28 cellular contexts compared by ENCODE assay signal in the genomic region with DNA sequence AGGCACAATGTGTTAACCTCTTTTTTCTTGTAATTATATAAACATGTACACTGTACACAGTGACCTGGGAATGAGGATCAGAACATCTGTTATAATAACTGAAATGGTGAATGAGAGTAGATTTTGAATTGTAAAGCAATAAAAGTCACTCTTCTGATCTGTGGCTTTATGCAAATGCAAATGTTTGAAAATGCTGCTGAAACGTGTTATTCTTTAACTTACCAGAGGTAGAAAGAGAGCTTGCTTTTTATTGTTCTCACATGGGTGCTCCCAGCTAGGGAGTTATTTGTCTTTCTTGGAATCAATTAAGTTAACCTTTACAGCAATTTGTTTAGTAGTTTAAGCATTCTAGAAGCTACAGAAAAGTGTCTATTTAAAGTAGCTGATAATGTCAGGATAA.
"Had no signal": no experiment of that assay in that cellular context is flagged by ENCODE, and none has a peak within 500 bp of the region (broad histone marks: within the 10 kb centered on the region; RNA-seq: fewer than 3 reads in every experiment).

No MANE protein-coding gene starts in this region.

- H3K36me3 ChIP-seq: adrenal gland, esophagus muscularis mucosa, gastroesophageal sphincter, left ventricle myocardium inferior, neutrophil, pancreas, right lobe of liver, tibial artery had no signal

- DNase-seq: activated B cell treated with CpG ODN at 0.5 μM for 24 hours; activated CD4-positive, alpha-beta T cell treated with anti-CD3 and anti-CD28 coated beads for 36 hours; activated CD4-positive, alpha-beta T cell treated with anti-CD3 and anti-CD28 coated beads, Interleukin-2, amount 50 U/mL, for 4 hours; activated CD8-positive, alpha-beta memory T cell treated with anti-CD3 and anti-CD28 coated beads for 24 hours; activated CD8-positive, alpha-beta memory T cell treated with anti-CD3 and anti-CD28 coated beads, Interleukin-2, amount 50 U/mL, for 4 hours; activated naive CD4-positive, alpha-beta T cell; activated T-cell treated with anti-CD3 and anti-CD28 coated beads, Interleukin-2, amount 50 U/mL, for 24 hours; adrenal gland; central memory CD4-positive, alpha-beta T cell; effector memory CD4-positive, alpha-beta T cell; head of caudate nucleus; hypothalamus; left ventricle myocardium inferior; natural killer cell; pancreas; right lobe of liver; stimulated activated CD4-positive, alpha-beta T cell treated with anti-CD3 and anti-CD28 coated beads, Interleukin-1b, Interleukin-23, amount 100 ng/mL, for 48 hours; substantia nigra; T-helper 1 cell; tibial artery had no signal

- ATAC-seq: activated CD4-positive, alpha-beta T cell treated with anti-CD3 and anti-CD28 coated beads for 36 hours; gastroesophageal sphincter; natural killer cell; right lobe of liver had no signal

- H3K4me1 Mint-ChIP-seq: activated B cell treated with CpG ODN at 0.5 μM for 24 hours; activated CD4-positive, alpha-beta T cell treated with anti-CD3 and anti-CD28 coated beads for 36 hours; mesothelial cell of epicardium; natural killer cell had no signal

- H3K9me3 Mint-ChIP-seq: activated B cell treated with CpG ODN at 0.5 μM for 24 hours; activated T-cell treated with anti-CD3 and anti-CD28 coated beads, Interleukin-2, amount 50 U/mL, for 24 hours; activated T-helper 2 cell treated with anti-CD3 and anti-CD28 coated beads, Interferon-gamma antibody, Interleukin-2, Interleukin-4, amounts not matched to agents 10 μg/mL and 5 μg/mL and 100 μg/mL, durations not matched to agents 14 hours and 24 hours and 36 hours; mesothelial cell of epicardium had no signal

- H3K27me3 ChIP-seq: adrenal gland, esophagus muscularis mucosa, gastroesophageal sphincter, neutrophil, pancreas, right lobe of liver, tibial artery had no signal

- H3K4me3 Mint-ChIP-seq: activated B cell treated with CpG ODN at 0.5 μM for 24 hours; activated CD4-positive, alpha-beta T cell treated with anti-CD3 and anti-CD28 coated beads for 36 hours; activated naive CD8-positive, alpha-beta T cell; activated T-cell treated with anti-CD3 and anti-CD28 coated beads, Interleukin-2, amount 50 U/mL, for 24 hours; mesothelial cell of epicardium; natural killer cell; stimulated activated naive CD8-positive, alpha-beta T cell treated with anti-CD3 and anti-CD28 coated beads, Interleukin-15, Interleukin-2, amounts not matched to agents 100 ng/mL and 50 ng/mL, for 24 hours had no signal

- H3K27ac ChIP-seq: adrenal gland, esophagus muscularis mucosa, gastroesophageal sphincter, left ventricle myocardium inferior, neutrophil, pancreas, right lobe of liver, skin epidermis, tibial artery had no signal

- H3K27ac Mint-ChIP-seq: activated B cell treated with CpG ODN at 0.5 μM for 24 hours; activated CD4-positive, alpha-beta T cell treated with anti-CD3 and anti-CD28 coated beads for 36 hours; activated naive CD8-positive, alpha-beta T cell; activated T-cell treated with anti-CD3 and anti-CD28 coated beads, Interleukin-2, amount 50 U/mL, for 24 hours; activated T-helper 2 cell treated with anti-CD3 and anti-CD28 coated beads, Interferon-gamma antibody, Interleukin-2, Interleukin-4, amounts not matched to agents 10 μg/mL and 5 μg/mL and 100 μg/mL, durations not matched to agents 14 hours and 24 hours and 36 hours; mesothelial cell of epicardium; natural killer cell; stimulated activated naive CD8-positive, alpha-beta T cell treated with anti-CD3 and anti-CD28 coated beads, Interleukin-15, Interleukin-2, amounts not matched to agents 100 ng/mL and 50 ng/mL, for 24 hours had no signal

- H3K9me3 ChIP-seq: adrenal gland, esophagus muscularis mucosa, gastroesophageal sphincter, left ventricle myocardium inferior, neutrophil, pancreas, right lobe of liver, tibial artery had no signal

- H3K4me1 ChIP-seq: adrenal gland, esophagus muscularis mucosa, gastroesophageal sphincter, left ventricle myocardium inferior, pancreas, right lobe of liver, tibial artery had no signal

- H3K36me3 Mint-ChIP-seq: activated naive CD8-positive, alpha-beta T cell; mesothelial cell of epicardium had no signal

- H3K27me3 Mint-ChIP-seq: activated B cell treated with CpG ODN at 0.5 μM for 24 hours; activated CD4-positive, alpha-beta T cell treated with anti-CD3 and anti-CD28 coated beads for 36 hours; activated naive CD8-positive, alpha-beta T cell; activated T-cell treated with anti-CD3 and anti-CD28 coated beads, Interleukin-2, amount 50 U/mL, for 24 hours; stimulated activated naive CD8-positive, alpha-beta T cell treated with anti-CD3 and anti-CD28 coated beads, Interleukin-15, Interleukin-2, amounts not matched to agents 100 ng/mL and 50 ng/mL, for 24 hours had no signal

- H3K4me3 ChIP-seq: adrenal gland, esophagus muscularis mucosa, gastroesophageal sphincter, left ventricle myocardium inferior, pancreas, right lobe of liver, skin epidermis, tibial artery had no signal
